In genomic region chr11:77819411-77819920, GRCh38 we compare ENCODE assay signal across 8 cellular contexts. TPM values are rescaled to one million over a fixed set of nuclear protein-coding genes. Genes with fewer than 3 reads are reported as not detected.
A peak's percentile ranks its signal among the peaks of the same experiment; 100 is the strongest.
DNase-seq lines count a peak whose midpoint lies in the region; ATAC-seq and TF ChIP-seq lines count a peak whose summit lies in the region.

No MANE protein-coding gene starts in this region.

- no peaks in the 10 kb centered on the region for H3K9me2 ChIP-seq in Karpas-422 (replicated peaks; ENCODE audit: insufficient read depth, low read length)

- peaks cover 41% of the 10 kb centered on the region for H3K4me1 ChIP-seq in Karpas-422 (ENCODE audit: low read length)
- peaks cover 0 to 42% (median 0%) of the 10 kb centered on the region in 4 donors for H3K4me1 ChIP-seq in Peyer's patch

- no peaks in the 10 kb centered on the region for H3K27me3 Mint-ChIP-seq in naive B cell

- peak overlapping the region; percentile 91 to 98 (median 96) for H3K27ac Mint-ChIP-seq in naive B cell

- peak overlapping the region; percentile 87 for H3K4me3 ChIP-seq in Karpas-422 (ENCODE audit: low read length)
- peak overlapping the region; percentile 85 to 100 (median 96) for H3K4me3 ChIP-seq in Peyer's patch

- H3K4me2 ChIP-seq in Karpas-422 (ENCODE audit: low read depth, low read length, poor library complexity, severe bottlenecking) = peak overlapping the region; percentile 100

- H3K27me3 ChIP-seq in Karpas-422 (ENCODE audit: low read length) (no peaks in the 10 kb centered on the region), Peyer's patch (no peaks in the 10 kb centered on the region)

- peak overlapping the region; percentile 89 to 100 (median 100) for H3K4me3 Mint-ChIP-seq in naive B cell

- peak overlapping the region; percentile 98 for H3K9ac ChIP-seq in Karpas-422 (ENCODE audit: low read length)

- H2AFZ ChIP-seq in Karpas-422 (ENCODE audit: low read length) = no peak overlapping the region

- peak in 4 of 6 experiments; percentile 6 to 48 (median 44) for TF ChIP-seq CTCF in Peyer's patch (IDR thresholded peaks at IDR 0.05)

- H3K9me3 ChIP-seq in Karpas-422 (ENCODE audit: low read length) = no peaks in the 10 kb centered on the region
- no peaks in the 10 kb centered on the region for H3K9me3 ChIP-seq in Peyer's patch

- TF ChIP-seq POLR2A in Peyer's patch (IDR thresholded peaks at IDR 0.05) = peak; percentile 26 to 82

- peaks cover 32 to 53% (median 45%) of the 10 kb centered on the region in 3 donors for H3K4me1 Mint-ChIP-seq in naive B cell

- H3K27ac ChIP-seq in Karpas-422 (ENCODE audit: low read length) (peak overlapping the region; percentile 93), Peyer's patch (peak overlapping the region; percentile 89 to 99 (median 93))

- peaks cover 59% of the 10 kb centered on the region for H3K79me2 ChIP-seq in Karpas-422 (ENCODE audit: low read length)

- peaks cover 24% of the 10 kb centered on the region for H4K20me1 ChIP-seq in Karpas-422 (ENCODE audit: insufficient read depth, low read depth, low read length)

- peaks cover 0 to 5% (median 3%) of the 10 kb centered on the region in 7 donors for H3K9me3 Mint-ChIP-seq in naive B cell

- H3K36me3 Mint-ChIP-seq in naive B cell = peaks cover 5% of the 10 kb centered on the region in 2 donors

- DNase-seq in DMS79 treated with DMSO at 0.1 percent for 48 hours (lab: John Stamatoyannopoulos, UW) (peak; percentile 95), Karpas-422 (peak; percentile 95), Peyer's patch (peak; percentile 83 to 96 (median 93)), activated T-helper 1 cell treated with Interleukin-2 at 50 U/mL for 16 hours (ENCODE audit: low read depth) (peak; percentile 76), fibroblast of gingiva (ENCODE audit: low read depth) (peak; percentile 82), naive B cell (peak; percentile 81)
- peak; percentile 65 to 81 for DNase-seq in stimulated activated CD8-positive, alpha-beta memory T cell treated with anti-CD3 and anti-CD28 coated beads, Interleukin-7, amount 100 ng/mL, for 48 hours (ENCODE audit: extremely low read depth in 1 of 2, low read depth in 1 of 2)

- ATAC-seq in GM21825 (IDR thresholded peaks at IDR 0.05; ENCODE audit: unreplicated experiment) (peak; percentile 53), naive B cell (ENCODE audit: low read depth in 2 of 2) (peak; percentile 60 to 62)

- 0 out of 2 replicates have a peak, but pooled peaks cover 3% of the 10 kb centered on the region for H3K36me3 ChIP-seq in Karpas-422 (ENCODE audit: insufficient read depth, low read length)
- no peaks in the 10 kb centered on the region for H3K36me3 ChIP-seq in Peyer's patch

RNA-seq across cellular contexts. Expression of gene RSF1, which starts 1.1 kb away (rescaled TPM):
- 41.1 and 45.1 TPM in 2 replicates for total RNA-seq in Karpas-422 (2014; rRNA removed; shearing (Covaris generic); ENCODE audit: low replicate concordance)
- total RNA-seq in Peyer's patch = 100 to 1,000 TPM in 1 of 4 donors, 10 to 100 TPM in 3; 38.4 to 129 (median 70.5) TPM
- polyA plus RNA-seq in naive B cell (ENCODE audit: low read depth in 6 of 6) = 10 to 100 TPM; 15.1 to 52.2 (median 36.3) TPM

RNA-seq across cellular contexts. Expression of gene AAMDC, which starts 1.5 kb away (rescaled TPM):
- 2.8 and 6.6 TPM in 2 replicates for total RNA-seq in Karpas-422 (2014; rRNA removed; shearing (Covaris generic); ENCODE audit: low replicate concordance)
- total RNA-seq in Peyer's patch = 10 to 100 TPM in 2 of 4 donors, 1 to 10 TPM in 1, not detected in 1; 9.0 to 16.6 (median 14.8) TPM
- 10 to 100 TPM in 4 of 6 donors, 1 to 10 TPM in 2; 8.6 to 19.1 (median 14.9) TPM for polyA plus RNA-seq in naive B cell (ENCODE audit: low read depth in 6 of 6)

Comparison
In these comparisons a context has a peak if more than half of its experiments do, and no peak if none do; other contexts are left out.
1. Peak in every context shown above with its lines: DNase-seq, ATAC-seq, H3K4me3 ChIP-seq and H3K27ac ChIP-seq.